8 cellular contexts compared by ENCODE assay signal in the genomic region with DNA sequence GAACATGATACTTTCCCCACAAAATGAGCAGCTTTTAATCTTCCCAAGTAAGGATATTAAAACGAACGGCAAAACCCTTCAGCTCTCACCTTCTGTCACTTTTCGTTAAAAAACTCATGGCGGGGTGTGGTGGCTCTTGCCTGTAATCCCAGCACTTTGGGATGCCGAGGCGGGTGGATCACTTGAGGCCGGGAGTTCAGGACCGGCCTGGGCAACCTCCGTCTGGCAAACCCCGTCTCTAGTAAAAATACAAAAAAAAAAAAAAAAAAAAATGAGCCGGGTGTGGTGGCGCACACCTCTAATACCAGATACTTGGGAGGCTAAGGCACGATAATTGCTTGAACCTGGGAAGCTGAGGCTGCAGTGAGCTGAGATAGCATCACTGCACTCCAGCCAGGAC. TPM values are rescaled to one million over a fixed set of nuclear protein-coding genes. Genes with fewer than 3 reads are reported as not detected.
DNase-seq lines count a peak whose midpoint lies in the region; ATAC-seq, FAIRE-seq and TF ChIP-seq lines count a peak whose summit lies in the region.

No MANE protein-coding gene starts in this region.

- H3K4me3 ChIP-seq in HCT116 (replicated peaks in 1 of 2; ENCODE audit: low read depth in 1 of 2, low read length in 2 of 2) (peak overlapping the region; percentile 96), iPS-15b (ENCODE audit: low read depth, low read length) (peak overlapping the region; percentile 95), small intestine (ENCODE audit: low read depth in 1 of 2, low read length in 2 of 2) (peak overlapping the region; percentile 91 to 95)

- RAD21 ChIA-PET in HCT116 (lab: Charles Lee; ENCODE audit: low non-redundant PET in 1 of 2, low total read pairs in 2 of 2, uncharacterized antibody in 2 of 2, unreplicated experiment in 2 of 2) = no interaction called here

- WGBS in small intestine, 3 donors = 63 to 79% (median 69%) methylated on average over 13 of the region's 13 CpGs

- H4K20me1 ChIP-seq in HCT116 (ENCODE audit: insufficient read depth) = no peaks in the 10 kb centered on the region

- FAIRE-seq in small intestine (lab: Jason Lieb, UNC) = no peak

- peaks cover 49% of the 10 kb centered on the region for H3K36me3 Mint-ChIP-seq in activated CD8-positive, alpha-beta T cell treated with anti-CD3 and anti-CD28 coated beads for 36 hours (ENCODE audit: low read depth)

- no peak for ATAC-seq in HCT116
- no peak for ATAC-seq in activated CD8-positive, alpha-beta T cell treated with anti-CD3 and anti-CD28 coated beads for 36 hours
- no peak for ATAC-seq in GM18511 (IDR thresholded peaks at IDR 0.05; ENCODE audit: unreplicated experiment)
- no peak for ATAC-seq in HG03457 (IDR thresholded peaks at IDR 0.05; ENCODE audit: unreplicated experiment)

- H3K9me2 ChIP-seq in HCT116 (ENCODE audit: insufficient read depth) = no peaks in the 10 kb centered on the region

- H3K79me2 ChIP-seq in HCT116 (ENCODE audit: insufficient read depth, low read length) = peaks cover 24% of the 10 kb centered on the region

- intact Hi-C loops in HCT116 (cut with micrococcal nuclease) = no loop called here
- intact Hi-C loops in activated CD8-positive, alpha-beta T cell treated with anti-CD3 and anti-CD28 coated beads for 36 hours (cut with micrococcal nuclease) = no loop called here

- peaks cover 12% of the 10 kb centered on the region for H3K27me3 Mint-ChIP-seq in activated CD8-positive, alpha-beta T cell treated with anti-CD3 and anti-CD28 coated beads for 36 hours

- no TSS peak for BruUV-seq in HCT116 (replicated peaks; lab: Mats Ljungman, UMichigan)

- TF ChIP-seq POLR2A in HCT116 (IDR thresholded peaks at IDR 0.05; ENCODE audit: borderline replicate concordance, extremely low read depth, insufficient read depth, insufficient read length) = no peak

- TF ChIP-seq RAD21 in HCT116 (IDR thresholded peaks at IDR 0.05; ENCODE audit: low read depth) = no peak

- peaks cover 0 to 14% of the 10 kb centered on the region in 2 experiments; a peak in 2 of 4 replicates for H3K4me1 ChIP-seq in HCT116 (ENCODE audit: control insufficient read depth in 1 of 2, insufficient read depth in 2 of 2, low read length in 2 of 2)
- no peaks in the 10 kb centered on the region for H3K4me1 ChIP-seq in iPS-15b (ENCODE audit: control insufficient read depth, insufficient read depth, low read length)
- peaks cover 0 to 4% of the 10 kb centered on the region in 2 donors for H3K4me1 ChIP-seq in small intestine (ENCODE audit: control insufficient read depth in 2 of 2, insufficient read depth in 1 of 2, low read depth in 1 of 2, low read length in 1 of 2)

- H3K9me3 ChIP-seq in HCT116 (ENCODE audit: control insufficient read depth in 1 of 2, insufficient read depth in 1 of 2, low read depth in 1 of 2, low read length in 2 of 2) = no peaks in the 10 kb centered on the region
- no peaks in the 10 kb centered on the region for H3K9me3 ChIP-seq in iPS-15b (ENCODE audit: control insufficient read depth, insufficient read depth, low read length)
- no peaks in the 10 kb centered on the region for H3K9me3 ChIP-seq in small intestine (ENCODE audit: control insufficient read depth, low read depth)

- H3K9me3 Mint-ChIP-seq in activated CD8-positive, alpha-beta T cell treated with anti-CD3 and anti-CD28 coated beads for 36 hours = no peaks in the 10 kb centered on the region

- H3K27ac ChIP-seq in HCT116 (ENCODE audit: low read depth, low read length) (peak overlapping the region; percentile 54), small intestine (ENCODE audit: low read depth in 1 of 2, low read length in 1 of 2) (no peak overlapping the region)

- H3K27me3 ChIP-seq in HCT116 (ENCODE audit: insufficient read depth, low read length) (0 out of 2 replicates have a peak, but pooled peaks cover 6% of the 10 kb centered on the region), iPS-15b (ENCODE audit: control insufficient read depth, insufficient read depth, low read length) (no peaks in the 10 kb centered on the region), small intestine (ENCODE audit: control insufficient read depth in 2 of 2, insufficient read depth in 2 of 2, low read length in 2 of 2) (no peaks in the 10 kb centered on the region)

- H3K4me2 ChIP-seq in HCT116 (ENCODE audit: low read length) = peak overlapping the region; percentile 79

- H2AFZ ChIP-seq in HCT116 (ENCODE audit: low read depth, low read length, poor library complexity, severe bottlenecking) = no peak overlapping the region

- DNase-seq in HCT116 (ENCODE audit: low read depth, low spot score) (no peak), small intestine (no peak), EL (no peak), NCI-H82 (lab: John Stamatoyannopoulos, UW) (no peak)
- no peak for DNase-seq in activated CD8-positive, alpha-beta T cell treated with anti-CD3 and anti-CD28 coated beads for 36 hours

- H3K36me3 ChIP-seq in HCT116 (ENCODE audit: control insufficient read depth in 1 of 2, insufficient read depth in 2 of 2, low read length in 2 of 2) (peaks cover 25 to 26% of the 10 kb centered on the region in 2 experiments; a peak in 3 of 4 replicates), iPS-15b (ENCODE audit: control insufficient read depth, insufficient read depth, low read length) (peaks cover 28% of the 10 kb centered on the region), small intestine (ENCODE audit: control insufficient read depth in 2 of 2, insufficient read depth in 2 of 2, low read length in 2 of 2) (peaks cover 6 to 17% of the 10 kb centered on the region in 2 donors)

- POLR2A ChIA-PET in HCT116 (lab: Charles Lee) = interaction anchor here (2.1 kb wide), 1 partner anchor 11 kb away, joined by 6 read pairs; no protein-coding TSS in a partner anchor
- POLR2A ChIA-PET in activated CD8-positive, alpha-beta T cell treated with anti-CD3 and anti-CD28 coated beads for 36 hours (lab: Charles Lee) = interaction anchor here (0.6 to 1.9 kb wide), 9 partner anchors 8 to 115 kb away, joined by 3 to 7 read pairs (median 3); no protein-coding TSS in a partner anchor

- peak overlapping the region; percentile 92 for H3K4me3 Mint-ChIP-seq in activated CD8-positive, alpha-beta T cell treated with anti-CD3 and anti-CD28 coated beads for 36 hours

- no peak for TF ChIP-seq CTCF in HCT116 (IDR thresholded peaks at IDR 0.05 in 2 of 3, conservative IDR thresholded peaks at IDR 0.05 in 1 of 3; ENCODE audit: borderline replicate concordance in 1 of 3, insufficient read depth in 1 of 3, low read depth in 2 of 3, low read length in 2 of 3)
- no peak for TF ChIP-seq CTCF in activated CD8-positive, alpha-beta T cell treated with anti-CD3 and anti-CD28 coated beads for 36 hours (IDR thresholded peaks at IDR 0.05)

- CTCF ChIA-PET in HCT116 (lab: Charles Lee) = no interaction called here
- CTCF ChIA-PET in activated CD8-positive, alpha-beta T cell treated with anti-CD3 and anti-CD28 coated beads for 36 hours (lab: Charles Lee) = interaction anchor here (1.6 to 2.4 kb wide), 3 partner anchors 14 to 121 kb away, joined by 4 to 8 read pairs (median 5); no protein-coding TSS in a partner anchor

- peak overlapping the region; percentile 100 for H3K27ac Mint-ChIP-seq in activated CD8-positive, alpha-beta T cell treated with anti-CD3 and anti-CD28 coated beads for 36 hours

- H3K4me1 Mint-ChIP-seq in activated CD8-positive, alpha-beta T cell treated with anti-CD3 and anti-CD28 coated beads for 36 hours (ENCODE audit: low read depth) = peaks cover 26% of the 10 kb centered on the region

- peak overlapping the region; percentile 86 for H3K9ac ChIP-seq in HCT116 (ENCODE audit: low read length)
- H3K9ac ChIP-seq in iPS-15b (ENCODE audit: low read depth, low read length) = peak overlapping the region; percentile 98

TF ChIP-seq in HCT116, 20 proteins besides CTCF, POLR2A, EP300 and RAD21:
- TF ChIP-seq EZH2 (IDR thresholded peaks at IDR 0.05) (no peak), SIN3A (IDR thresholded peaks at IDR 0.05; ENCODE audit: low read depth) (no peak), POLR2AphosphoS5 (IDR thresholded peaks at IDR 0.05; ENCODE audit: low read depth, low read length) (no peak), SP1 (IDR thresholded peaks at IDR 0.05; ENCODE audit: low read depth) (no peak)

RNA-seq across cellular contexts. Expression of gene TMED9, which starts 0.9 kb away (rescaled TPM):
- total RNA-seq in HCT116 (2021; ENCODE audit: unreplicated experiment) = 133 TPM
- 183 and 211 TPM in 2 replicates for polyA plus RNA-seq in HCT116 (2012)
- 100 to 1,000 TPM; 118 to 120 TPM for total RNA-seq in activated CD8-positive, alpha-beta T cell treated with anti-CD3 and anti-CD28 coated beads for 36 hours
- polyA plus RNA-seq in small intestine = 100 to 1,000 TPM in 1 of 3 donors, 10 to 100 TPM in 2; 34.9 to 183 (median 44.6) TPM

RNA-seq across cellular contexts. Expression of gene B4GALT7, which starts 7.0 kb away (rescaled TPM):
- 25.2 TPM for total RNA-seq in HCT116 (2021; ENCODE audit: unreplicated experiment)
- polyA plus RNA-seq in HCT116 (2012) = 20.5 and 22.4 TPM in 2 replicates
- 10 to 100 TPM; 19.3 to 21.9 TPM for total RNA-seq in activated CD8-positive, alpha-beta T cell treated with anti-CD3 and anti-CD28 coated beads for 36 hours
- polyA plus RNA-seq in small intestine = 10 to 100 TPM; 10.5 to 29.0 (median 22.7) TPM

RNA-seq across cellular contexts. Expression of gene FAM193B, which starts 38.5 kb away (rescaled TPM):
- 54.0 TPM for total RNA-seq in HCT116 (2021; ENCODE audit: unreplicated experiment)
- 51.8 and 53.5 TPM in 2 replicates for polyA plus RNA-seq in HCT116 (2012)
- total RNA-seq in activated CD8-positive, alpha-beta T cell treated with anti-CD3 and anti-CD28 coated beads for 36 hours = 10 to 100 TPM; 71.4 to 76.7 TPM
- polyA plus RNA-seq in small intestine = 100 to 1,000 TPM in 2 of 3 donors, 10 to 100 TPM in 1; 68.7 to 336 (median 239) TPM
